ENCODE assay signal across 21 cellular contexts in the genomic region with DNA sequence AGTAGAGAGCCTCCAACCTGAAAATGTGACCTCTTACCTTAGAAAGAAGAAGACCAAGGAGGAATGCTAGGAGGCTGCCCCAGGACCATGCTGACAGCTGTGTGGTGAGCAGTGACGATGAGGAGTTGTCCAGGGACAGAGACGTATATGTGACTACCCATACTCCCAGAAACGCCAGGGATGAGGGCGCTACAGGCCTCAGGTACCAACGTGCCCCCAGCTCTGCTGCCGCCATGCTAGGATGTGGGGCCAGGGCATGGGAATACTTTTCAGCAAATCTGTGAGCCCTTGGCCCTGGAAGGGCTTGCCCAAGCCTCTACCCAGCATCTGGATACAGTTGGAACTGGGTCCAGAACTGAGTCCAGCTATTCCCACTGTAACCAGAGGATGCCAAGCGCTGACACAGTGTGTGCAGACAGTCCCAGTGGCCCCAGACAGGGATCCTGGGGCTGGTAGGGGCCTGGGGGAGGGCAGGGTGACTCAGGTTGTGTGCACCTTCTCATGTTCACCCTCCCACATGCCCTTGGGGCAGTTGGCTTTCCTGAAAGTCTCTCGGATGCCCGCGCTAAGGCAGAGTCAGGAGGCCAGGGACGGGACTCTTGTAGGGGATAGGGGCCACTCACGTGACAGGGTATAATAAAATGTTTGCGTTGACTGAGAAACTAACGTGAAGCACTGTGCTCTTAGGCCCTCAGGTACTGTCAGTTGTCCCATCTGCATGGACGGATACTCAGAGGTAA. TPM values are rescaled to one million over a fixed set of nuclear protein-coding genes. Genes with fewer than 3 reads are reported as not detected.
A peak's percentile ranks its signal among the peaks of the same experiment; 100 is the strongest.
DNase-seq lines count a peak whose midpoint lies in the region; ATAC-seq, FAIRE-seq and TF ChIP-seq lines count a peak whose summit lies in the region.
"Had no signal": no experiment of that assay in that cellular context is flagged by ENCODE, and none has a peak within 500 bp of the region (broad histone marks: within the 10 kb centered on the region; RNA-seq: fewer than 3 reads in every experiment).

No MANE protein-coding gene starts in this region.

- no peak overlapping the region for H3K4me3 ChIP-seq in kidney (ENCODE audit: low read length in 2 of 2)
- no peak overlapping the region for H3K4me3 ChIP-seq in body of pancreas
- H3K4me3 ChIP-seq: A549; BLaER1 treated with 17β-estradiol and CSF1 and Interleukin-3, amounts not matched to agents 10 nM and 100 nM; MG63 had no signal

- peaks cover 55% of the 10 kb centered on the region for H3K36me3 Mint-ChIP-seq in activated CD8-positive, alpha-beta memory T cell treated with anti-CD3 and anti-CD28 coated beads, Interleukin-2, amount 10 ng/mL, durations not matched to agents 7 days and 5 days
- H3K36me3 Mint-ChIP-seq in T-helper 17 cell (ENCODE audit: low read depth) = peaks cover 5% of the 10 kb centered on the region
- H3K36me3 Mint-ChIP-seq in stimulated activated naive B cell treated with anti-CD40 and anti-IgM and Interleukin-4, amounts not matched to agents 10 μg/mL and 1 μg/mL and 100 μg/mL, for 72 hours = peaks cover 51 to 59% of the 10 kb centered on the region in 2 donors

- TF ChIP-seq CTCF in kidney (IDR thresholded peaks at IDR 0.05; ENCODE audit: borderline replicate concordance, extremely low read depth, insufficient read depth) (no peak), body of pancreas (IDR thresholded peaks at IDR 0.05) (no peak)

- DNase-seq in activated CD8-positive, alpha-beta memory T cell treated with anti-CD3 and anti-CD28 coated beads, Interleukin-2, amount 10 ng/mL, durations not matched to agents 7 days and 5 days = no peak
- DNase-seq in activated CD8-positive, alpha-beta memory T cell treated with anti-CD3 and anti-CD28 coated beads, Interleukin-2, amount 50 U/mL, for 48 hours = no peak
- DNase-seq in T-helper 17 cell (no peak), kidney (peak; percentile 41), body of pancreas (no peak), HTR-8/SVneo (ENCODE audit: insufficient read length, low spot score) (no peak)
- DNase-seq in stimulated activated naive B cell treated with anti-CD40 and anti-IgM and Interleukin-4, amounts not matched to agents 10 μg/mL and 1 μg/mL and 100 μg/mL, for 72 hours = no peak
- DNase-seq: activated CD4-positive, CD25-positive, alpha-beta regulatory T cell treated with anti-CD3 and anti-CD28 coated beads, Interleukin-2, amount 50 U/mL, for 72 hours; activated effector memory CD4-positive, alpha-beta T cell treated with Interleukin-2 at 50 U/mL for 16 hours; activated naive CD8-positive, alpha-beta T cell treated with anti-CD3 and anti-CD28 coated beads, Interleukin-2, amount 10 ng/mL, durations not matched to agents 7 days and 5 days; cerebellar nuclear complex; glutamatergic neuron; MG63; NCI-H1417 treated with DMSO at 0.1 percent for 48 hours; NCI-H2081 treated with DMSO at 0.1 percent for 48 hours; NCI-H446 treated with DMSO at 0.1 percent for 48 hours; substantia nigra had no signal

- CTCF ChIA-PET in activated CD8-positive, alpha-beta memory T cell treated with anti-CD3 and anti-CD28 coated beads, Interleukin-2, amount 10 ng/mL, durations not matched to agents 7 days and 5 days (lab: Charles Lee) = no interaction called here

- H3K27ac ChIP-seq in kidney (ENCODE audit: low read depth in 2 of 2, low read length in 2 of 2) = no peak overlapping the region
- no peak overlapping the region for H3K27ac ChIP-seq in body of pancreas
- H3K27ac ChIP-seq: A549 had no signal

- H3K4me1 ChIP-seq in kidney (ENCODE audit: control insufficient read depth in 1 of 2, insufficient read depth in 1 of 2, low read depth in 1 of 2, low read length in 2 of 2) (peaks cover 6 to 7% of the 10 kb centered on the region in 2 donors), body of pancreas (no peaks in the 10 kb centered on the region)
- H3K4me1 ChIP-seq: A549 had no signal

- peaks cover 32% of the 10 kb centered on the region for H3K4me1 Mint-ChIP-seq in activated CD8-positive, alpha-beta memory T cell treated with anti-CD3 and anti-CD28 coated beads, Interleukin-2, amount 10 ng/mL, durations not matched to agents 7 days and 5 days
- H3K4me1 Mint-ChIP-seq in T-helper 17 cell = peaks cover 10% of the 10 kb centered on the region
- peaks cover 14 to 23% of the 10 kb centered on the region in 2 donors for H3K4me1 Mint-ChIP-seq in stimulated activated naive B cell treated with anti-CD40 and anti-IgM and Interleukin-4, amounts not matched to agents 10 μg/mL and 1 μg/mL and 100 μg/mL, for 72 hours

- H3K27ac Mint-ChIP-seq in activated CD8-positive, alpha-beta memory T cell treated with anti-CD3 and anti-CD28 coated beads, Interleukin-2, amount 10 ng/mL, durations not matched to agents 7 days and 5 days = peak overlapping the region; percentile 83
- peak overlapping the region; percentile 87 for H3K27ac Mint-ChIP-seq in T-helper 17 cell
- H3K27ac Mint-ChIP-seq in stimulated activated naive B cell treated with anti-CD40 and anti-IgM and Interleukin-4, amounts not matched to agents 10 μg/mL and 1 μg/mL and 100 μg/mL, for 72 hours = peak overlapping the region; percentile 80
- H3K27ac Mint-ChIP-seq: activated naive CD8-positive, alpha-beta T cell treated with anti-CD3 and anti-CD28 coated beads, Interleukin-2, amount 10 ng/mL, durations not matched to agents 7 days and 5 days had no signal

- no peak overlapping the region for H3K9ac ChIP-seq in kidney (ENCODE audit: low read length in 2 of 2)
- H3K9ac ChIP-seq: BLaER1 treated with 17β-estradiol and CSF1 and Interleukin-3, amounts not matched to agents 10 nM and 100 nM had no signal

- intact Hi-C loops in kidney (cut with DNase I) (no loop called here), body of pancreas (cut with DNase I) (no loop called here)

- H3K9me3 ChIP-seq in T-helper 17 cell (ENCODE audit: control insufficient read depth, low read length, poor library complexity, severe bottlenecking) (no peaks in the 10 kb centered on the region), kidney (ENCODE audit: control insufficient read depth in 1 of 2, low read length in 2 of 2) (no peaks in the 10 kb centered on the region), body of pancreas (no peaks in the 10 kb centered on the region)
- H3K9me3 ChIP-seq: A549; BLaER1 treated with 17β-estradiol and CSF1 and Interleukin-3, amounts not matched to agents 10 nM and 100 nM; MG63 had no signal

- H3K27me3 Mint-ChIP-seq in activated CD8-positive, alpha-beta memory T cell treated with anti-CD3 and anti-CD28 coated beads, Interleukin-2, amount 10 ng/mL, durations not matched to agents 7 days and 5 days = no peaks in the 10 kb centered on the region
- no peaks in the 10 kb centered on the region for H3K27me3 Mint-ChIP-seq in T-helper 17 cell
- no peaks in the 10 kb centered on the region for H3K27me3 Mint-ChIP-seq in stimulated activated naive B cell treated with anti-CD40 and anti-IgM and Interleukin-4, amounts not matched to agents 10 μg/mL and 1 μg/mL and 100 μg/mL, for 72 hours
- H3K27me3 Mint-ChIP-seq: activated naive CD8-positive, alpha-beta T cell treated with anti-CD3 and anti-CD28 coated beads, Interleukin-2, amount 10 ng/mL, durations not matched to agents 7 days and 5 days had no signal

- 92 to 93% methylated on average over 14 to 15 of the region's 15 CpGs for WGBS in body of pancreas, 2 donors

- H3K27me3 ChIP-seq in body of pancreas = no peaks in the 10 kb centered on the region
- H3K27me3 ChIP-seq: BLaER1 treated with 17β-estradiol and CSF1 and Interleukin-3, amounts not matched to agents 10 nM and 100 nM; MG63 had no signal

- ATAC-seq in activated CD8-positive, alpha-beta memory T cell treated with anti-CD3 and anti-CD28 coated beads, Interleukin-2, amount 10 ng/mL, durations not matched to agents 7 days and 5 days = no peak
- ATAC-seq in T-helper 17 cell (no peak), HG03520 (IDR thresholded peaks at IDR 0.05; ENCODE audit: unreplicated experiment) (no peak), body of pancreas (no peak)
- ATAC-seq in stimulated activated naive B cell treated with anti-CD40 and anti-IgM and Interleukin-4, amounts not matched to agents 10 μg/mL and 1 μg/mL and 100 μg/mL, for 72 hours (replicated peaks) = no peak
- ATAC-seq: A549, Right ventricle myocardium inferior had no signal

- H3K9me3 Mint-ChIP-seq in activated CD8-positive, alpha-beta memory T cell treated with anti-CD3 and anti-CD28 coated beads, Interleukin-2, amount 10 ng/mL, durations not matched to agents 7 days and 5 days (ENCODE audit: low read depth) = no peaks in the 10 kb centered on the region
- no peaks in the 10 kb centered on the region for H3K9me3 Mint-ChIP-seq in stimulated activated naive B cell treated with anti-CD40 and anti-IgM and Interleukin-4, amounts not matched to agents 10 μg/mL and 1 μg/mL and 100 μg/mL, for 72 hours
- H3K9me3 Mint-ChIP-seq: activated naive CD8-positive, alpha-beta T cell treated with anti-CD3 and anti-CD28 coated beads, Interleukin-2, amount 10 ng/mL, durations not matched to agents 7 days and 5 days had no signal

- no peak overlapping the region for H3K4me3 Mint-ChIP-seq in activated CD8-positive, alpha-beta memory T cell treated with anti-CD3 and anti-CD28 coated beads, Interleukin-2, amount 10 ng/mL, durations not matched to agents 7 days and 5 days
- H3K4me3 Mint-ChIP-seq in T-helper 17 cell = no peak overlapping the region
- no peak overlapping the region for H3K4me3 Mint-ChIP-seq in stimulated activated naive B cell treated with anti-CD40 and anti-IgM and Interleukin-4, amounts not matched to agents 10 μg/mL and 1 μg/mL and 100 μg/mL, for 72 hours
- H3K4me3 Mint-ChIP-seq: activated naive CD8-positive, alpha-beta T cell treated with anti-CD3 and anti-CD28 coated beads, Interleukin-2, amount 10 ng/mL, durations not matched to agents 7 days and 5 days had no signal

- H3K36me3 ChIP-seq in kidney (ENCODE audit: control insufficient read depth in 1 of 2, insufficient read depth in 2 of 2, low read length in 2 of 2) (peaks cover 29 to 41% of the 10 kb centered on the region in 2 donors), body of pancreas (replicated peaks in 1 of 2; ENCODE audit: insufficient read depth in 1 of 2, low read depth in 2 of 2) (peaks cover 0 to 22% of the 10 kb centered on the region in 2 donors)

- TF ChIP-seq POLR2A in body of pancreas (IDR thresholded peaks at IDR 0.05) = no peak

- FAIRE-seq in kidney (lab: Jason Lieb, UNC) (no peak), HTR-8/SVneo (lab: Jason Lieb, UNC) (no peak)
- FAIRE-seq: A549 had no signal

RNA-seq across cellular contexts. Expression of a gene that starts 23.9 kb away (rescaled TPM):
- total RNA-seq in activated CD8-positive, alpha-beta memory T cell treated with anti-CD3 and anti-CD28 coated beads, Interleukin-2, amount 10 ng/mL, durations not matched to agents 7 days and 5 days = 10 to 100 TPM; 30.0 to 37.9 TPM
- total RNA-seq in T-helper 17 cell = 10 to 100 TPM; 34.8 to 39.8 TPM
- 29.3 TPM for total RNA-seq in kidney
- 6.3 TPM for polyA plus RNA-seq in kidney (ENCODE audit: insufficient read depth, low read depth, low replicate concordance)
- 10 to 100 TPM; 14.8 to 22.7 TPM for total RNA-seq in body of pancreas

RNA-seq across cellular contexts. Expression of a gene that starts 43.7 kb away (rescaled TPM):
- total RNA-seq in activated CD8-positive, alpha-beta memory T cell treated with anti-CD3 and anti-CD28 coated beads, Interleukin-2, amount 10 ng/mL, durations not matched to agents 7 days and 5 days = 100 to 1,000 TPM; 108 to 116 TPM
- total RNA-seq in T-helper 17 cell (100 to 1,000 TPM; 102 to 117 TPM), kidney (61.5 TPM), body of pancreas (10 to 100 TPM; 29.0 to 29.3 TPM)
- 24.2 TPM for polyA plus RNA-seq in kidney (ENCODE audit: insufficient read depth, low read depth, low replicate concordance)
